Comparison of ENCODE assay signal across 21 cellular contexts in genomic region chr5:178111925-178112324, GRCh38. TPM values are rescaled to one million over a fixed set of nuclear protein-coding genes. Genes with fewer than 3 reads are reported as not detected.
DNase-seq lines count a peak whose midpoint lies in the region; ATAC-seq, FAIRE-seq and TF ChIP-seq lines count a peak whose summit lies in the region.
"Had no signal": no experiment of that assay in that cellular context is flagged by ENCODE, and none has a peak within 500 bp of the region (broad histone marks: within the 10 kb centered on the region; RNA-seq: fewer than 3 reads in every experiment).

No MANE protein-coding gene starts in this region.

- ATAC-seq in GM21723 (IDR thresholded peaks at IDR 0.05; ENCODE audit: unreplicated experiment) (no peak), HG03460 (IDR thresholded peaks at IDR 0.05; ENCODE audit: unreplicated experiment) (no peak), HG03378 (IDR thresholded peaks at IDR 0.05; ENCODE audit: unreplicated experiment) (no peak)
- no peak for ATAC-seq in CD4-positive, alpha-beta T cell (ENCODE audit: poor library complexity)
- ATAC-seq: natural killer cell had no signal

- no peaks in the 10 kb centered on the region for H3K36me3 Mint-ChIP-seq in CD4-positive, alpha-beta T cell (ENCODE audit: low read depth)
- H3K36me3 Mint-ChIP-seq: natural killer cell had no signal

- H3K4me1 Mint-ChIP-seq in CD4-positive, alpha-beta T cell (ENCODE audit: low read depth), result peaks cover 41% of the 10 kb centered on the region

- POLR2A ChIA-PET in endothelial cell of umbilical vein (lab: Charles Lee), result no interaction called here
- POLR2A ChIA-PET in CD4-positive, alpha-beta T cell (lab: Charles Lee), result no interaction called here

- H3K27ac ChIP-seq in endothelial cell of umbilical vein (ENCODE audit: insufficient read depth, low read depth, low read length), result no peak overlapping the region
- H3K27ac ChIP-seq in CD4-positive, alpha-beta T cell (ENCODE audit: low read depth, low read length), result no peak overlapping the region
- H3K27ac ChIP-seq: BLaER1, colonic mucosa, RWPE1 had no signal

- no peaks in the 10 kb centered on the region for H3K27me3 Mint-ChIP-seq in CD4-positive, alpha-beta T cell
- H3K27me3 Mint-ChIP-seq: memory B cell had no signal

- H3K4me2 ChIP-seq in endothelial cell of umbilical vein (ENCODE audit: insufficient read depth, low read length), result no peak overlapping the region
- H3K4me2 ChIP-seq: smooth muscle cell had no signal

- dilution Hi-C loops in endothelial cell of umbilical vein (cut with MboI; ENCODE audit: extremely low pct_ligation_motif_present, low sequenced_read_pairs), result no loop called here

- peak; percentile 18 for FAIRE-seq in endothelial cell of umbilical vein (lab: Jason Lieb, UNC)
- FAIRE-seq: astrocyte, endometrium, kidney had no signal

- H3K4me3 ChIP-seq in AG10803 (ENCODE audit: low read length) (no peak overlapping the region), endothelial cell of umbilical vein (replicated peaks in 1 of 3; ENCODE audit: insufficient read depth in 1 of 3, low read depth in 1 of 3, low read length in 3 of 3) (no peak overlapping the region)
- H3K4me3 ChIP-seq: colonic mucosa, smooth muscle cell had no signal

- peaks cover 9% of the 10 kb centered on the region for H3K79me2 ChIP-seq in endothelial cell of umbilical vein (ENCODE audit: control insufficient read depth, insufficient read depth, low read length)

- intact Hi-C loops in endothelial cell of umbilical vein (cut with micrococcal nuclease), result loop anchor here (2.0 to 10.0 kb wide), 2 partner anchors 35 to 617 kb away; partner anchors contain the start of gene PDLIM7
- intact Hi-C loops in CD4-positive, alpha-beta T cell (cut with DNase I, micrococcal nuclease), result loop anchor here (2.0 to 5.0 kb wide), 3 partner anchors 19 to 35 kb away; partner anchors contain the start of gene RMND5B (in 1 of the 2)

- H3K4me3 Mint-ChIP-seq in CD4-positive, alpha-beta T cell, result no peak overlapping the region

- no peak for TF ChIP-seq POLR2A in endothelial cell of umbilical vein (IDR thresholded peaks at IDR 0.05; ENCODE audit: low read depth, low read length)

- no peaks in the 10 kb centered on the region for H4K20me1 ChIP-seq in endothelial cell of umbilical vein (replicated peaks; ENCODE audit: control insufficient read depth, extremely low read depth, insufficient read depth, low read length)
- H4K20me1 ChIP-seq: BLaER1 had no signal

- H3K9me1 ChIP-seq in endothelial cell of umbilical vein (replicated peaks; ENCODE audit: control insufficient read depth, extremely low read depth, insufficient read depth, low read length), result no peaks in the 10 kb centered on the region

- H3K4me1 ChIP-seq in endothelial cell of umbilical vein (ENCODE audit: control insufficient read depth, extremely low read depth, insufficient read depth, low read length), result peaks cover 24% of the 10 kb centered on the region

- no peak overlapping the region for H3K27ac Mint-ChIP-seq in CD4-positive, alpha-beta T cell
- H3K27ac Mint-ChIP-seq: activated CD4-positive, alpha-beta T cell treated with anti-CD3 and anti-CD28 coated beads, Interleukin-2, amount 10 ng/mL, durations not matched to agents 7 days and 5 days; progenitor cell of endocrine pancreas had no signal

- no peaks in the 10 kb centered on the region for H3K36me3 ChIP-seq in endothelial cell of umbilical vein (ENCODE audit: control insufficient read depth in 2 of 2, extremely low read depth in 1 of 2, insufficient read depth in 2 of 2, low read length in 2 of 2)
- H3K36me3 ChIP-seq: BLaER1, colonic mucosa had no signal

- no peak overlapping the region for H2AFZ ChIP-seq in endothelial cell of umbilical vein (ENCODE audit: low read depth, low read length)

- DNase-seq in AG10803 (ENCODE audit: low read depth), result peak; percentile 77
- peak; percentile 35 for DNase-seq in NCI-H226
- DNase-seq in endothelial cell of umbilical vein (ENCODE audit: low read depth, low spot score), result no peak
- DNase-seq in iris pigment epithelial cell (ENCODE audit: low read depth), result peak; percentile 67
- no peak for DNase-seq in CD4-positive, alpha-beta T cell
- DNase-seq: activated CD4-positive, alpha-beta T cell treated with anti-CD3 and anti-CD28 coated beads, Interleukin-2, amount 10 ng/mL, durations not matched to agents 7 days and 5 days; colonic mucosa; kidney; natural killer cell; NCI-H1694 treated with DMSO at 0.1 percent for 48 hours; NCI-H446 treated with DMSO at 0.1 percent for 48 hours had no signal

- CTCF ChIA-PET in endothelial cell of umbilical vein (lab: Charles Lee), result interaction anchor here (1.9 kb wide), 1 partner anchor 34 kb away, joined by 6 read pairs; no protein-coding TSS in a partner anchor
- CTCF ChIA-PET in CD4-positive, alpha-beta T cell (lab: Charles Lee), result no interaction called here

- no TSS peak for BruUV-seq in endothelial cell of umbilical vein (replicated peaks; lab: Mats Ljungman, UMichigan)

- no peaks in the 10 kb centered on the region for H3K9me3 ChIP-seq in endothelial cell of umbilical vein (replicated peaks; ENCODE audit: control insufficient read depth, insufficient read depth, low read length)
- H3K9me3 ChIP-seq in CD4-positive, alpha-beta T cell (ENCODE audit: control insufficient read depth, low read length), result no peaks in the 10 kb centered on the region
- H3K9me3 ChIP-seq: BLaER1, colonic mucosa had no signal

- H3K9ac ChIP-seq in endothelial cell of umbilical vein (replicated peaks; ENCODE audit: extremely low read depth, insufficient read depth, low read length), result no peak overlapping the region
- H3K9ac ChIP-seq: BLaER1 had no signal

- no peaks in the 10 kb centered on the region for H3K27me3 ChIP-seq in endothelial cell of umbilical vein (ENCODE audit: control insufficient read depth in 2 of 2, insufficient read depth in 2 of 2, low read length in 2 of 2)
- H3K27me3 ChIP-seq in CD4-positive, alpha-beta T cell (ENCODE audit: control insufficient read depth, insufficient read depth, low read length), result peaks cover 7% of the 10 kb centered on the region
- H3K27me3 ChIP-seq: BLaER1 had no signal

- H3K9me3 Mint-ChIP-seq in CD4-positive, alpha-beta T cell, result no peaks in the 10 kb centered on the region
- H3K9me3 Mint-ChIP-seq: activated CD4-positive, alpha-beta T cell treated with anti-CD3 and anti-CD28 coated beads, Interleukin-2, amount 10 ng/mL, durations not matched to agents 7 days and 5 days; memory B cell; natural killer cell had no signal

- TF ChIP-seq CTCF in AG10803 (conservative IDR thresholded peaks at IDR 0.05; ENCODE audit: low read length) (no peak), endothelial cell of umbilical vein (IDR thresholded peaks at IDR 0.05; ENCODE audit: extremely low read depth in 1 of 2, insufficient read depth in 1 of 2, low read depth in 1 of 2, low read length in 2 of 2) (no peak)
- TF ChIP-seq CTCF in CD4-positive, alpha-beta T cell (IDR thresholded peaks at IDR 0.05), result no peak

TF ChIP-seq in endothelial cell of umbilical vein, 7 proteins besides CTCF, POLR2A, EP300 and RAD21:
- TF ChIP-seq FOS (IDR thresholded peaks at IDR 0.05; ENCODE audit: borderline replicate concordance, insufficient read depth, low read length) (no peak), JUN (IDR thresholded peaks at IDR 0.05; ENCODE audit: borderline replicate concordance, insufficient read depth, insufficient read length, low read depth) (no peak)

RNA-seq across cellular contexts. Expression of gene N4BP3, which starts 1.4 kb away (rescaled TPM):
- total RNA-seq in endothelial cell of umbilical vein, result 38.2 and 40.3 TPM in 2 replicates
- 11.8 and 12.5 TPM in 2 replicates for polyA plus RNA-seq in endothelial cell of umbilical vein
- 8.3 and 10.6 TPM in 2 replicates for polyA plus RNA-seq in endothelial cell of umbilical vein (2011; cell fraction: cytosol; rRNA removed)
- polyA plus RNA-seq in endothelial cell of umbilical vein (2011; cell fraction: nucleus; rRNA removed), result 22.0 TPM in 2 replicates
- 2.4 and 3.4 TPM in 2 replicates for polyA plus RNA-seq in endothelial cell of umbilical vein (2012)
- polyA minus RNA-seq in endothelial cell of umbilical vein, result 13.2 and 16.2 TPM in 2 replicates
- polyA minus RNA-seq in endothelial cell of umbilical vein (2011; cell fraction: cytosol; rRNA and poly(A)+ RNA removed), result 0.82 TPM
- polyA minus RNA-seq in endothelial cell of umbilical vein (2011; cell fraction: nucleus; rRNA and poly(A)+ RNA removed), result 13.2 and 19.0 TPM in 2 replicates
- 1 to 10 TPM; 3.8 to 4.3 TPM for total RNA-seq in CD4-positive, alpha-beta T cell

RNA-seq across cellular contexts. Expression of gene RMND5B, which starts 18.9 kb away (rescaled TPM):
- total RNA-seq in endothelial cell of umbilical vein, result 34.2 and 38.2 TPM in 2 replicates
- 37.2 and 40.2 TPM in 2 replicates for polyA plus RNA-seq in endothelial cell of umbilical vein
- 37.4 and 40.0 TPM in 2 replicates for polyA plus RNA-seq in endothelial cell of umbilical vein (2011; cell fraction: cytosol; rRNA removed)
- 56.5 and 63.0 TPM in 2 replicates for polyA plus RNA-seq in endothelial cell of umbilical vein (2011; cell fraction: nucleus; rRNA removed)
- polyA plus RNA-seq in endothelial cell of umbilical vein (2012), result 11.9 and 17.7 TPM in 2 replicates
- polyA minus RNA-seq in endothelial cell of umbilical vein, result 37.4 and 48.4 TPM in 2 replicates
- polyA minus RNA-seq in endothelial cell of umbilical vein (2011; cell fraction: cytosol; rRNA and poly(A)+ RNA removed), result 29.2 TPM
- 23.2 and 24.3 TPM in 2 replicates for polyA minus RNA-seq in endothelial cell of umbilical vein (2011; cell fraction: nucleus; rRNA and poly(A)+ RNA removed)
- total RNA-seq in CD4-positive, alpha-beta T cell, result 10 to 100 TPM; 12.0 to 13.8 TPM

RNA-seq across cellular contexts. Expression of gene NHP2, which starts 41.8 kb away (rescaled TPM):
- 205 and 210 TPM in 2 replicates for total RNA-seq in endothelial cell of umbilical vein
- 202 and 220 TPM in 2 replicates for polyA plus RNA-seq in endothelial cell of umbilical vein
- 245 and 324 TPM in 2 replicates for polyA plus RNA-seq in endothelial cell of umbilical vein (2011; cell fraction: cytosol; rRNA removed)
- polyA plus RNA-seq in endothelial cell of umbilical vein (2011; cell fraction: nucleus; rRNA removed), result 87.5 and 117 TPM in 2 replicates
- polyA plus RNA-seq in endothelial cell of umbilical vein (2012), result 197 and 224 TPM in 2 replicates
- 50.8 and 57.1 TPM in 2 replicates for polyA minus RNA-seq in endothelial cell of umbilical vein
- 130 TPM for polyA minus RNA-seq in endothelial cell of umbilical vein (2011; cell fraction: cytosol; rRNA and poly(A)+ RNA removed)
- polyA minus RNA-seq in endothelial cell of umbilical vein (2011; cell fraction: nucleus; rRNA and poly(A)+ RNA removed), result 25.5 and 36.5 TPM in 2 replicates
- 10 to 100 TPM; 42.2 to 44.5 TPM for total RNA-seq in CD4-positive, alpha-beta T cell

Comparison
In these comparisons a context has a peak if more than half of its experiments do, and no peak if none do; other contexts are left out.
1. DNase-seq: peak in AG10803 (single experiment), NCI-H226 (single experiment) and iris pigment epithelial cell (single experiment); none in endothelial cell of umbilical vein (single experiment) and CD4-positive, alpha-beta T cell (0 of 10).